In genomic region chr22:24270556-24271405, GRCh38 we compare ENCODE assay signal across 8 cellular contexts. TPM values are rescaled to one million over a fixed set of nuclear protein-coding genes. Genes with fewer than 3 reads are reported as not detected.
DNase-seq lines count a peak whose midpoint lies in the region; TF ChIP-seq lines count a peak whose summit lies in the region.

TSS of gene SPECC1L (plus strand) at chr22:24270831. CDS start at chr22:24302232, 31,401 bp downstream.

- no peak within 1 kb of the TSS for H2AK5ac ChIP-seq in H9 (ENCODE audit: insufficient read length, low read length)

- no peak within 1 kb of the TSS for H2BK20ac ChIP-seq in H9 (ENCODE audit: low read depth, low read length, poor library complexity, severe bottlenecking)

- H3K27ac ChIP-seq in H9 (ENCODE audit: insufficient read length, low read depth, low read length) (no peak within 1 kb of the TSS), stomach (peak within 1 kb of the TSS; percentile 92 to 98 (median 94))

- no peak within 1 kb of the TSS for H3K23ac ChIP-seq in H9 (ENCODE audit: insufficient read length, low read depth, low read length)

- H3K27me3 ChIP-seq in H9 (ENCODE audit: insufficient read depth, low read length) (no peaks in the 10 kb centered on the region), stomach (no peaks in the 10 kb centered on the region)

- H3K27me3 Mint-ChIP-seq in H9 (ENCODE audit: low read depth) (no peaks in the 10 kb centered on the region), neural crest cell (ENCODE audit: low read depth) (no peaks in the 10 kb centered on the region)

- no peak within 1 kb of the TSS for H2BK120ac ChIP-seq in H9 (ENCODE audit: low read depth, low read length, poor library complexity, severe bottlenecking)

- peak within 1 kb of the TSS; percentile 86 for H3K18ac ChIP-seq in H9 (ENCODE audit: insufficient read length, low read depth, low read length)

- H3K27ac Mint-ChIP-seq in H9 = peak within 1 kb of the TSS; percentile 91 to 95 (median 93)
- peak within 1 kb of the TSS; percentile 95 for H3K27ac Mint-ChIP-seq in neural crest cell (ENCODE audit: unreplicated experiment)

- no peaks in the 10 kb centered on the region for H3K36me3 ChIP-seq in ES-I3 (ENCODE audit: insufficient read depth, low read length)
- no peaks in the 10 kb centered on the region for H3K36me3 ChIP-seq in stomach

- peaks cover 7% of the 10 kb centered on the region for H3K23me2 ChIP-seq in H9 (ENCODE audit: insufficient read length, low read depth, low read length, poor library complexity, severe bottlenecking)

- peaks cover 10% of the 10 kb centered on the region; the same call in 1 of the 2 replicates for H3K79me2 ChIP-seq in H9 (ENCODE audit: insufficient read depth, low read length)

- H3K4me3 Mint-ChIP-seq in H9 = peak within 1 kb of the TSS; percentile 73 to 89
- peak within 1 kb of the TSS; percentile 92 for H3K4me3 Mint-ChIP-seq in neural crest cell

- no peaks in the 10 kb centered on the region for H3K79me1 ChIP-seq in H9 (ENCODE audit: insufficient read depth, low read depth, low read length, poor library complexity, severe bottlenecking)

- DNase-seq in H9 (peak; percentile 95), M059J (ENCODE audit: low read depth) (peak; percentile 82), SHP77 treated with DMSO at 0.1 percent for 48 hours (lab: John Stamatoyannopoulos, UW) (peak; percentile 67), fibroblast of the conjunctiva (ENCODE audit: low read depth) (peak; percentile 90), neural crest cell (ENCODE audit: low read depth, low spot score) (peak; percentile 91), stomach (peak; percentile 96)
- DNase-seq in activated effector memory CD4-positive, alpha-beta T cell treated with anti-CD3 and anti-CD28 coated beads, Interleukin-2, amount 50 U/mL, for 16 hours = peak; percentile 97

- no peak within 1 kb of the TSS for H3K4ac ChIP-seq in H9 (ENCODE audit: low read depth, low read length)

- H3K9ac ChIP-seq in ES-I3 (ENCODE audit: low read depth, low read length) = peak within 1 kb of the TSS; percentile 99
- peak within 1 kb of the TSS; percentile 83 for H3K9ac ChIP-seq in H9 (ENCODE audit: extremely low read depth, insufficient read length, low read length)

- H2BK12ac ChIP-seq in H9 (ENCODE audit: insufficient read length, low read depth, low read length) = no peak within 1 kb of the TSS

- no peak for TF ChIP-seq EP300 in stomach (IDR thresholded peaks at IDR 0.05)

- H3K14ac ChIP-seq in H9 (ENCODE audit: insufficient read depth, low read length) = peak within 1 kb of the TSS; percentile 93

- H2BK5ac ChIP-seq in H9 (ENCODE audit: insufficient read length, low read length) = no peak within 1 kb of the TSS

- peaks cover 28 to 41% of the 10 kb centered on the region in 2 experiments for H3K4me1 Mint-ChIP-seq in H9
- peaks cover 45% of the 10 kb centered on the region for H3K4me1 Mint-ChIP-seq in neural crest cell

- H4K5ac ChIP-seq in H9 (ENCODE audit: insufficient read length, low read depth, low read length) = no peak within 1 kb of the TSS

- H3K9me3 Mint-ChIP-seq in H9 (no peaks in the 10 kb centered on the region), neural crest cell (no peaks in the 10 kb centered on the region)

- no peak within 1 kb of the TSS for H2BK15ac ChIP-seq in H9 (ENCODE audit: low read depth, low read length)

- no peak for TF ChIP-seq CTCF in H9 (conservative IDR thresholded peaks at IDR 0.05)
- TF ChIP-seq CTCF in neural crest cell (conservative IDR thresholded peaks at IDR 0.05) = no peak
- TF ChIP-seq CTCF in stomach (IDR thresholded peaks at IDR 0.05) = peak in 1 of 7 experiments; percentile 42

- H3K9me3 ChIP-seq in ES-I3 (ENCODE audit: control insufficient read depth, insufficient read depth, low read length) (no peaks in the 10 kb centered on the region), H9 (ENCODE audit: control insufficient read depth, low read depth, low read length) (no peaks in the 10 kb centered on the region), stomach (no peaks in the 10 kb centered on the region)

- H3T11ph ChIP-seq in H9 (ENCODE audit: low read length) = no peak within 1 kb of the TSS

- no peak within 1 kb of the TSS for H4K91ac ChIP-seq in H9 (ENCODE audit: insufficient read length, low read depth, low read length)

- H3K36me3 Mint-ChIP-seq in H9 (ENCODE audit: insufficient read depth in 1 of 3, low read depth in 3 of 3) (peaks cover 5% of the 10 kb centered on the region in 3 experiments; a peak in 6 of 7 replicates), neural crest cell (ENCODE audit: low read depth) (peaks cover 2% of the 10 kb centered on the region)

- peaks cover 10% of the 10 kb centered on the region for H3K4me1 ChIP-seq in ES-I3 (ENCODE audit: insufficient read depth, low read length)
- H3K4me1 ChIP-seq in H9 (ENCODE audit: insufficient read depth, low read length) = no peaks in the 10 kb centered on the region
- H3K4me1 ChIP-seq in stomach = peaks cover 20 to 45% (median 31%) of the 10 kb centered on the region in 4 donors

- H3K4me3 ChIP-seq in stomach = peak within 1 kb of the TSS; percentile 71 to 85 (median 80)

- WGBS in H9 (ENCODE audit: extremely low coverage, insufficient read length, low lambda C conversion rate) = no CpG with 5 or more reads among the region's 90 CpGs
- WGBS in stomach, 5 donors = 0% methylated on average over 44 to 90 of the region's 90 CpGs

- no peak within 1 kb of the TSS for H4K8ac ChIP-seq in H9 (replicated peaks; ENCODE audit: insufficient read length, low read depth, low read length)

- H3K56ac ChIP-seq in H9 (ENCODE audit: insufficient read length, low read depth, low read length) = no peak within 1 kb of the TSS

- intact Hi-C loops in stomach (cut with DNase I; ENCODE audit: low total_unique reads) = no loop called here

- no peak within 1 kb of the TSS for H2AFZ ChIP-seq in H9 (ENCODE audit: low read length)

- no peaks in the 10 kb centered on the region for H4K20me1 ChIP-seq in H9 (ENCODE audit: control insufficient read depth, insufficient read depth, insufficient read length)

- H3K4me2 ChIP-seq in H9 (ENCODE audit: insufficient read depth, insufficient read length, low read length) = peak within 1 kb of the TSS; percentile 85

- TF ChIP-seq POLR2A in stomach (IDR thresholded peaks at IDR 0.05) = peak in 1 of 4 donors; percentile 89

RNA-seq across cellular contexts. Expression of gene SPECC1L, which starts in this region (rescaled TPM):
- total RNA-seq in H9 (2021) (54.2 and 57.1 TPM in 2 replicates), neural crest cell (121 and 123 TPM in 2 replicates), stomach (10 to 100 TPM; 19.0 to 53.1 (median 32.7) TPM)
- 13.9 and 22.4 TPM in 2 replicates for total RNA-seq in M059J (2014; rRNA removed; shearing (Covaris generic))
- polyA plus RNA-seq in stomach = 1 to 10 TPM; 6.0 to 8.5 (median 6.1) TPM
